In the genomic region with DNA sequence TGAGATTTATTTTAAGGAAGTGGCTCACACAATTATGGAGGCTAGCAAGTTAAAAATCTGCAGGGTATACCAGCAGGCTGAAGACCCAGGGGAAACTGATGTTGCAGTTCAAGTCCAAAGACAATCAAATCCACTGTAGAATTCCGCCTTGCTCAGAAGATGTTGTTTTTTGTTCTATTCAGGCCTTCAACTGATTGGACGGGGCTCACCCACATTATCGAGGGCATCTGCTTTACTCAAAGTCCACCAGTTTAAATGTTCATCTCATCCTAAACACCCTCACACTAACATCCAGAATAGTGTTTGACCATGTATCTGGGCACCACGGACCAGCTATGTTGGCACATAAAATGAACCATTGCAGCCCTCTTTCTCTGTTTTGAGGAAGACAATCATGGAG, we compare ENCODE assay signal across 8 cellular contexts.
"Had no signal": no experiment of that assay in that cellular context is flagged by ENCODE, and none has a peak within 500 bp of the region (broad histone marks: within the 10 kb centered on the region; RNA-seq: fewer than 3 reads in every experiment).

No MANE protein-coding gene starts in this region.

- H3K4me3 ChIP-seq: GM12878 had no signal

- DNase-seq: GDM1, GF-D8 had no signal

- ATAC-seq: GM12878 had no signal

- FAIRE-seq: G401.6, GM12878, GM12891, GM12892, GM18507, GM19239 had no signal
